Comparison of ENCODE assay signal across 8 cellular contexts in genomic region chr5:154683101-154683757, GRCh38.
DNase-seq lines count a peak whose midpoint lies in the region; ATAC-seq and TF ChIP-seq lines count a peak whose summit lies in the region.

No MANE protein-coding gene starts in this region.

- TF ChIP-seq POLR2A in transverse colon (IDR thresholded peaks at IDR 0.05), result no peak

- H3K36me3 ChIP-seq in liver (ENCODE audit: control insufficient read depth in 4 of 4, insufficient read depth in 3 of 4, low read depth in 1 of 4, low read length in 3 of 4) (no peaks in the 10 kb centered on the region), transverse colon (no peaks in the 10 kb centered on the region)

- intact Hi-C loops in transverse colon (cut with DNase I; ENCODE audit: low total_unique reads), result loop anchor here (5.0 kb wide), 1 partner anchor 74 kb away; the partner anchor contains the start of gene LARP1

- DNase-seq in AG04449 (ENCODE audit: low read depth, low spot score) (no peak), GM19240 (ENCODE audit: insufficient read length, low spot score) (peak; percentile 20), transverse colon (no peak), GOT3 (lab: John Stamatoyannopoulos, UW) (no peak)
- no peak for DNase-seq in stimulated activated CD4-positive, alpha-beta T cell treated with anti-CD3 and anti-CD28 coated beads, Interleukin-15, amount 100 ng/mL, for 24 hours

- WGBS in liver, result 8% methylated on average over 16 of the region's 16 CpGs
- 32 to 60% methylated on average over 3 to 8 of the region's 16 CpGs for WGBS in transverse colon (ENCODE audit: low coverage in 1 of 2), 2 donors

- H3K9ac ChIP-seq in liver (ENCODE audit: low read depth in 1 of 2, low read length in 2 of 2), result peak overlapping the region in 1 of 2 donors; percentile 38

- H3K27me3 ChIP-seq in liver (ENCODE audit: control insufficient read depth in 4 of 4, insufficient read depth in 4 of 4, low read length in 3 of 4), result no peaks in the 10 kb centered on the region
- H3K27me3 ChIP-seq in transverse colon, result no peaks in the 10 kb centered on the region

- peak; percentile 54 for ATAC-seq in HG03280 (IDR thresholded peaks at IDR 0.05; ENCODE audit: unreplicated experiment)

- in situ Hi-C loops in transverse colon (cut with MboI; ENCODE audit: low pct_ligation_motif_present in 1 of 4, low pct_unique_long_range_greater_than_20kb in 1 of 4, low sequenced_read_pairs in 3 of 4), result no loop called here

- H3K4me3 ChIP-seq in AG04449 (ENCODE audit: low read depth, low read length) (peak overlapping the region; percentile 61), liver (ENCODE audit: low read depth in 1 of 3, low read length in 3 of 3) (peak overlapping the region; percentile 34 to 57 (median 46)), transverse colon (peak overlapping the region; percentile 9 to 56 (median 32))

- H3K4me1 ChIP-seq in liver (ENCODE audit: control insufficient read depth in 4 of 4, insufficient read depth in 4 of 4, low read length in 3 of 4) (peaks cover 0 to 31% (median 17%) of the 10 kb centered on the region in 4 donors), transverse colon (peaks cover 4 to 17% (median 9%) of the 10 kb centered on the region in 4 donors)

- POLR2A ChIA-PET in AG04449 (lab: Yijun Ruan, JAX), result interaction anchor here (0.6 kb wide), 1 partner anchor 31 kb away, joined by 3 read pairs; no protein-coding TSS in a partner anchor

- no peaks in the 10 kb centered on the region for H3K9me3 ChIP-seq in liver (ENCODE audit: control insufficient read depth in 4 of 4, low read length in 3 of 4)
- H3K9me3 ChIP-seq in transverse colon, result no peaks in the 10 kb centered on the region

- TF ChIP-seq CTCF in AG04449 (IDR thresholded peaks at IDR 0.05; ENCODE audit: insufficient read depth, low read length, missing control alignments) (no peak), liver (IDR thresholded peaks at IDR 0.05; ENCODE audit: low read depth, low read length, missing input control) (no peak), transverse colon (IDR thresholded peaks at IDR 0.05) (no peak)

- CTCF ChIA-PET in AG04449 (lab: Yijun Ruan, JAX), result interaction anchor here (1.1 kb wide), 1 partner anchor 26 kb away, joined by 3 read pairs; no protein-coding TSS in a partner anchor

- no peak for TF ChIP-seq RAD21 in liver (IDR thresholded peaks at IDR 0.05)

- peak overlapping the region; percentile 67 for H3K27ac ChIP-seq in angular gyrus (ENCODE audit: low read depth, low read length)
- peak overlapping the region; percentile 86 to 92 for H3K27ac ChIP-seq in liver (ENCODE audit: low read depth in 1 of 2, low read length in 2 of 2)
- H3K27ac ChIP-seq in transverse colon, result peak overlapping the region; percentile 79 to 85 (median 83)

- TF ChIP-seq EP300 in transverse colon (IDR thresholded peaks at IDR 0.05; ENCODE audit: low read depth), result no peak

TF ChIP-seq in liver, 16 proteins besides CTCF, POLR2A, EP300 and RAD21:
- TF ChIP-seq YY1 (IDR thresholded peaks at IDR 0.05) (no peak), JUND (IDR thresholded peaks at IDR 0.05) (no peak), NR2F2 (IDR thresholded peaks at IDR 0.05) (no peak), FOXA2 (IDR thresholded peaks at IDR 0.05) (no peak), REST (IDR thresholded peaks at IDR 0.05) (no peak), ZBTB33 (IDR thresholded peaks at IDR 0.05) (no peak), TAF1 (conservative IDR thresholded peaks at IDR 0.05) (no peak), HNF4G (IDR thresholded peaks at IDR 0.05) (no peak)
TF ChIP-seq in liver: peak in this region for 0.
